Comparison of ENCODE assay signal across 1 cellular context in genomic region chr15:85967553-85967952, GRCh38.
TF ChIP-seq lines count a peak whose summit lies in the region.

No MANE protein-coding gene starts in this region.

TF ChIP-seq in neural cell, 6 proteins besides CTCF, POLR2A, EP300 and RAD21 (continued from another document):
- TF ChIP-seq REST (IDR thresholded peaks at IDR 0.05; ENCODE audit: borderline replicate concordance) (no peak), POLR2AphosphoS5 (IDR thresholded peaks at IDR 0.05) (peak; percentile 57)
